In the genomic region with DNA sequence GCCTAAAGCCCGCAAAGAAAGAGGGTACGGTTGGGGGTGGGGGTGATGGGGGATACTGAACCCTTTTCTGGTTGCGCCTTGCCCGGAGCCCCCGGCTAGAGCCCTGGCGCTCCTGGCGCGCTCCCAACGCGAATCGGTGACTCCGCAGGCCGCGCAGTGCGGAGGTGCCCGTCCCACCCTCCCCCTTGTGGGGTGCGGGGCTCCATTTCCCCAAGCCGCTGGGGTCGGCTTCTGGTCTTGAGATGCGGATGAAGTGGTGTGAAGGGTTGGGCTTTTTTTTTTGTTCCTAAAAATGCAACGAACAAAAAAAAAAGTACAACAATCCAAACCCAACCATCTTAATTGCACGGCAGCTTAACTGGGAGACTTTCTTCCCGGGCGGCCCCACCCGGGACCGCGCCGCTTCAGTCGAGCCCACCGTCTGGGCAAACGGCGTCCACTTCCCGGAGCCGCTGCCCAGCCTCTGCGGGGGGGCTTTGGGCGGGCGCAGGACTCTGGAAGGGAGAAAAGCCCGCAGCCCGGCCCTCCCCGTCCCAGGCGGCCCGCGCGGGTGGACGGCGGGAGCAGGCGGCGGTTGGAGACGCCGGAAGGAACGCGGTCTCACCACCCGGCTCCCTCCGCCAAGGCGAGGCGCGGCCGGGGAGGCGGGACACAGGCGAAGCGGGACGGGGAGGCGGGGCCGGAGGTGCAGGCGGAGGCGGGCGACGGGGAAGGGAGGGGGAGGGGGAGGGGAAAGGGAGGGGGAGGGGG, we compare ENCODE assay signal across 1 cellular context.
A peak's percentile ranks its signal among the peaks of the same experiment; 100 is the strongest.
TF ChIP-seq lines count a peak whose summit lies in the region.

No MANE protein-coding gene starts in this region.

TF ChIP-seq in K562, 482 proteins besides CTCF, POLR2A, EP300 and RAD21 (continued from another document):
- TF ChIP-seq, protein P1, sequence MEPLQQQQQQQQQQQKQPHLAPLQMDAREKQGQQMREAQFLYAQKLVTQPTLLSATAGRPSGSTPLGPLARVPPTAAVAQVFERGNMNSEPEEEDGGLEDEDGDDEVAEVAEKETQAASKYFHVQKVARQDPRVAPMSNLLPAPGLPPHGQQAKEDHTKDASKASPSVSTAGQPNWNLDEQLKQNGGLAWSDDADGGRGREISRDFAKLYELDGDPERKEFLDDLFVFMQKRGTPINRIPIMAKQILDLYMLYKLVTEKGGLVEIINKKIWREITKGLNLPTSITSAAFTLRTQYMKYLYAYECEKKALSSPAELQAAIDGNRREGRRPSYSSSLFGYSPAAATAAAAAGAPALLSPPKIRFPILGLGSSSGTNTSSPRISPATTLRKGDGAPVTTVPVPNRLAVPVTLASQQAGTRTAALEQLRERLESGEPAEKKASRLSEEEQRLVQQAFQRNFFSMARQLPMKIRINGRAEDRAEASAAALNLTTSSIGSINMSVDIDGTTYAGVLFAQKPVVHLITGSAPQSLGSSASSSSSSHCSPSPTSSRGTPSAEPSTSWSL (CRISPR knock-in tag; IDR thresholded peaks at IDR 0.05; ENCODE audit: borderline replicate concordance): no peak
- no peak for TF ChIP-seq MAFG (tag; conservative IDR thresholded peaks at IDR 0.05)
- no peak for TF ChIP-seq ZNF146 (CRISPR knock-in tag; IDR thresholded peaks at IDR 0.05; ENCODE audit: unreplicated experiment)
- no peak for TF ChIP-seq CBX2 (IDR thresholded peaks at IDR 0.05; ENCODE audit: insufficient read depth, low read length, poor library complexity, severe bottlenecking)
- TF ChIP-seq CXXC5 (CRISPR knock-in tag; IDR thresholded peaks at IDR 0.05): peak; percentile 82
- TF ChIP-seq, protein P2, sequence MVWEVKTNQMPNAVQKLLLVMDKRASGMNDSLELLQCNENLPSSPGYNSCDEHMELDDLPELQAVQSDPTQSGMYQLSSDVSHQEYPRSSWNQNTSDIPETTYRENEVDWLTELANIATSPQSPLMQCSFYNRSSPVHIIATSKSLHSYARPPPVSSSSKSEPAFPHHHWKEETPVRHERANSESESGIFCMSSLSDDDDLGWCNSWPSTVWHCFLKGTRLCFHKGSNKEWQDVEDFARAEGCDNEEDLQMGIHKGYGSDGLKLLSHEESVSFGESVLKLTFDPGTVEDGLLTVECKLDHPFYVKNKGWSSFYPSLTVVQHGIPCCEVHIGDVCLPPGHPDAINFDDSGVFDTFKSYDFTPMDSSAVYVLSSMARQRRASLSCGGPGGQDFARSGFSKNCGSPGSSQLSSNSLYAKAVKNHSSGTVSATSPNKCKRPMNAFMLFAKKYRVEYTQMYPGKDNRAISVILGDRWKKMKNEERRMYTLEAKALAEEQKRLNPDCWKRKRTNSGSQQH (CRISPR knock-in tag; IDR thresholded peaks at IDR 0.05): no peak
- TF ChIP-seq FOXM1 (IDR thresholded peaks at IDR 0.05; ENCODE audit: low read depth): no peak
- TF ChIP-seq FOXM1 (CRISPR knock-in tag; IDR thresholded peaks at IDR 0.05; ENCODE audit: low read depth): no peak
- TF ChIP-seq FOXP1 (CRISPR knock-in tag; IDR thresholded peaks at IDR 0.05): no peak
